ENCODE assay signal across 8 cellular contexts in the genomic region with DNA sequence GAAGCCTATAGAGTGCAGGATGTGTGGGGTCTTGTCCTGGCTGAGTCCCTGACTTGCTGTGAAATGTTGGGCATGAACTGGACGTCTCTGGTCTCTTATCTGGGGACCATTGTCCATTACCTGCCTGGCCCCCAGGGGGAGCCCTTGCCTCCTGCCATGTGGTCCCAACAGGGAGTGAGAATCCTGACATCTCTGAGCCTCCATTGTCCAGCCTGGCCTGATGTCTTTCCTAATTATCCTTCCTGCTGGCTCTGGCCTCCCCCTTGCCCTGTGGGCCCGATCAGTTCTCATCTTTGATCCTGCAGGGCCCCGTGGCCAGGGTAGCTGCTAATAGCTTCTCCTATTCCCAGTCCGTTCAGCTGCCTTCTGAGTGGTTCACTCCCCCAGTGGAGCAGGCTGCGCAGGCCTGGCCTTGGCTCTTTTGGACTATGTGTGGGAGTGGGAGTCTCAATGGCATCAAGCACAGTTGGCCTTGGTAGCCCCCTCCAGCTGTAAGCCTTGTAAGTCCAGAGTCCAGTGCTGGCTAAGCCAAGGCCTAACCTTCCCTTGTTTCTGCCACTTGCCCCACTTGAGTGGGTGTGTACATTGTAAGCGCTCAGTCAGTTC.
DNase-seq lines count a peak whose midpoint lies in the region; ATAC-seq and TF ChIP-seq lines count a peak whose summit lies in the region.

No MANE protein-coding gene starts in this region.

- TF ChIP-seq EP300 in stomach (IDR thresholded peaks at IDR 0.05) = no peak

- WGBS in mesendoderm (ENCODE audit: extremely low coverage, insufficient coverage, low lambda C conversion rate) = no CpG with 5 or more reads among the region's 6 CpGs
- WGBS in stomach, 5 donors = 68 to 80% (median 73%) methylated on average over 5 to 6 of the region's 6 CpGs

- no peak overlapping the region for H2BK5ac ChIP-seq in mesendoderm (ENCODE audit: low read length)

- H3K27me3 ChIP-seq in mesendoderm (ENCODE audit: insufficient read depth, low read length, poor library complexity) (no peaks in the 10 kb centered on the region), stomach (no peaks in the 10 kb centered on the region)

- no peak for TF ChIP-seq POLR2A in stomach (IDR thresholded peaks at IDR 0.05)

- POLR2A ChIA-PET in HEK293 (lab: Yijun Ruan, JAX) = no interaction called here

- peak; percentile 56 for TF ChIP-seq CTCF in HEK293 (tag by site-specific recombination; IDR thresholded peaks at IDR 0.05)
- TF ChIP-seq CTCF in stomach (IDR thresholded peaks at IDR 0.05) = peak in 4 of 7 experiments; percentile 14 to 42 (median 28)

- in situ Hi-C loops in ACHN (cut with HindIII; ENCODE audit: low pct_ligation_motif_present, low pct_unique_long_range_greater_than_20kb, low sequenced_read_pairs) = no loop called here

- H3K9me3 ChIP-seq in HEK293 (ENCODE audit: control insufficient read depth, insufficient read depth, low read depth, low read length) (no peaks in the 10 kb centered on the region), stomach (no peaks in the 10 kb centered on the region)

- H3K18ac ChIP-seq in mesendoderm (ENCODE audit: low read length) = no peak overlapping the region

- no peak overlapping the region for H3K4me2 ChIP-seq in mesendoderm (ENCODE audit: low read length)

- H3K56ac ChIP-seq in mesendoderm (ENCODE audit: low read length) = no peak overlapping the region

- DNase-seq in ACHN = peak; percentile 27
- peak; percentile 19 to 43 (median 32) for DNase-seq in activated CD4-positive, CD25-positive, alpha-beta regulatory T cell (lab: John Stamatoyannopoulos, UW)
- DNase-seq in cerebellar cortex (ENCODE audit: low spot score) = peak; percentile 10
- peak; percentile 51 for DNase-seq in mesendoderm
- DNase-seq in stomach = peak; percentile 52

- no peak overlapping the region for H3K4ac ChIP-seq in mesendoderm (ENCODE audit: low read depth, low read length)

- H3K23ac ChIP-seq in mesendoderm (ENCODE audit: low read length) = no peak overlapping the region

- no peak overlapping the region for H4K8ac ChIP-seq in mesendoderm (ENCODE audit: low read depth, low read length)

- H3K4me3 ChIP-seq in HEK293 (ENCODE audit: low read depth, low read length) (no peak overlapping the region), mesendoderm (ENCODE audit: low read length) (no peak overlapping the region), stomach (no peak overlapping the region)

- ATAC-seq in GM18517 (IDR thresholded peaks at IDR 0.05; ENCODE audit: unreplicated experiment) (no peak), GM18498 (IDR thresholded peaks at IDR 0.05; ENCODE audit: unreplicated experiment) (no peak)

- no peaks in the 10 kb centered on the region for H3K79me1 ChIP-seq in mesendoderm (ENCODE audit: low read length)

- H3K36me3 ChIP-seq in HEK293 (ENCODE audit: control insufficient read depth in 2 of 2, insufficient read depth in 1 of 2, low read length in 2 of 2) = no peaks in the 10 kb centered on the region
- H3K36me3 ChIP-seq in mesendoderm (ENCODE audit: control insufficient read depth, insufficient read depth, low read length) = no peaks in the 10 kb centered on the region
- no peaks in the 10 kb centered on the region for H3K36me3 ChIP-seq in stomach

- H3K27ac ChIP-seq in HEK293 (ENCODE audit: extremely low read depth, low read depth, low read length) = no peak overlapping the region
- no peak overlapping the region for H3K27ac ChIP-seq in mesendoderm (ENCODE audit: low read depth, low read length)
- H3K27ac ChIP-seq in stomach = no peak overlapping the region

- CTCF ChIA-PET in HEK293 (lab: Yijun Ruan, JAX) = interaction anchor here (0.6 to 2.4 kb wide), 12 partner anchors 11 to 225 kb away, joined by 3 to 9 read pairs (median 4); no protein-coding TSS in a partner anchor

- H4K5ac ChIP-seq in mesendoderm (ENCODE audit: low read length) = no peak overlapping the region

- H3K9ac ChIP-seq in mesendoderm (ENCODE audit: low read length) = no peak overlapping the region

- no peak overlapping the region for H2BK120ac ChIP-seq in mesendoderm (ENCODE audit: low read depth, low read length)

- H2BK15ac ChIP-seq in mesendoderm (replicated peaks; ENCODE audit: low read depth) = no peak overlapping the region

- no peak overlapping the region for H2AK5ac ChIP-seq in mesendoderm (ENCODE audit: low read length)

- no peaks in the 10 kb centered on the region for H3K4me1 ChIP-seq in HEK293 (ENCODE audit: control insufficient read depth, insufficient read depth, low read length)
- no peaks in the 10 kb centered on the region for H3K4me1 ChIP-seq in mesendoderm (ENCODE audit: control insufficient read depth, low read depth, low read length)
- H3K4me1 ChIP-seq in stomach = peaks cover 1 to 12% (median 3%) of the 10 kb centered on the region in 4 donors

- no peaks in the 10 kb centered on the region for H3K79me2 ChIP-seq in mesendoderm (ENCODE audit: control insufficient read depth, insufficient read depth, low read length)

- intact Hi-C loops in stomach (cut with DNase I; ENCODE audit: low total_unique reads) = no loop called here

TF ChIP-seq in HEK293, 187 proteins besides CTCF, POLR2A, EP300 and RAD21:
- TF ChIP-seq ZNF48 (tag by site-specific recombination; IDR thresholded peaks at IDR 0.05) = no peak
- TF ChIP-seq, protein P1, sequence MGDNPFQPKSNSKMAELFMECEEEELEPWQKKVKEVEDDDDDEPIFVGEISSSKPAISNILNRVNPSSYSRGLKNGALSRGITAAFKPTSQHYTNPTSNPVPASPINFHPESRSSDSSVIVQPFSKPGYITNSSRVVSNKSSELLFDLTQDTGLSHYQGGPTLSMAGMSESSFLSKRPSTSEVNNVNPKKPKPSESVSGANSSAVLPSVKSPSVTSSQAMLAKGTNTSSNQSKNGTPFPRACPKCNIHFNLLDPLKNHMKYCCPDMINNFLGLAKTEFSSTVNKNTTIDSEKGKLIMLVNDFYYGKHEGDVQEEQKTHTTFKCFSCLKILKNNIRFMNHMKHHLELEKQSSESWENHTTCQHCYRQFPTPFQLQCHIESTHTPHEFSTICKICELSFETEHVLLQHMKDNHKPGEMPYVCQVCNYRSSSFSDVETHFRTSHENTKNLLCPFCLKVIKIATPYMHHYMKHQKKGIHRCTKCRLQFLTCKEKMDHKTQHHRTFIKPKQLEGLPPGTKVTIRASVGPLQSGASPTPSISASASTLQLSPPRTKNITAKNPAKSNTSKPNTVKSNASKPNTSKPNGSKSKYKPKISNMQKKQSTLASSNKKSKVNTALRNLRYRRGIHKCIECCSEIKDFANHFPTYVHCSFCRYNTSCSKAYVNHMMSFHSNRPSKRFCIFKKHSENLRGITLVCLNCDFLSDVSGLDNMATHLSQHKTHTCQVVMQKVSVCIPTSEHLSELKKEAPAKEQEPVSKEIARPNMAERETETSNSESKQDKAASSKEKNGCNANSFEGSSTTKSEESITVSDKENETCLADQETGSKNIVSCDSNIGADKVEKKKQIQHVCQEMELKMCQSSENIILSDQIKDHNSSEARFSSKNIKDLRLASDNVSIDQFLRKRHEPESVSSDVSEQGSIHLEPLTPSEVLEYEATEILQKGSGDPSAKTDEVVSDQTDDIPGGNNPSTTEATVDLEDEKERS (tag by site-specific recombination; IDR thresholded peaks at IDR 0.05) = peak; percentile 16; the same call in 1 of the 2 replicates
- peak; percentile 14; the same call in 1 of the 2 replicates for TF ChIP-seq ZNF654 (tag by site-specific recombination; IDR thresholded peaks at IDR 0.05; ENCODE audit: low read depth)
